13 cellular contexts compared by ENCODE assay signal in genomic region chr3:132593950-132594328, GRCh38. TPM values are rescaled to one million over a fixed set of nuclear protein-coding genes. Genes with fewer than 3 reads are reported as not detected.
DNase-seq lines count a peak whose midpoint lies in the region; ATAC-seq, FAIRE-seq and TF ChIP-seq lines count a peak whose summit lies in the region.
"Had no signal": no experiment of that assay in that cellular context is flagged by ENCODE, and none has a peak within 500 bp of the region (broad histone marks: within the 10 kb centered on the region; RNA-seq: fewer than 3 reads in every experiment).

No MANE protein-coding gene starts in this region.

- no peak overlapping the region for H3K4me3 ChIP-seq in keratinocyte (ENCODE audit: control insufficient read depth in 2 of 3, extremely low read depth in 1 of 3, insufficient read depth in 2 of 3, low read depth in 1 of 3, low read length in 3 of 3)
- H3K4me3 ChIP-seq: SK-N-MC had no signal

- peak overlapping the region; percentile 56 for H3K4me2 ChIP-seq in keratinocyte (ENCODE audit: control insufficient read depth, extremely low read depth, insufficient read depth, low read depth, low read length)

- H3K36me3 ChIP-seq in keratinocyte (ENCODE audit: control insufficient read depth in 2 of 2, extremely low read depth in 1 of 2, insufficient read depth in 2 of 2, low read length in 2 of 2): peaks cover 0 to 3% of the 10 kb centered on the region in 2 experiments

- no peaks in the 10 kb centered on the region for H4K20me1 ChIP-seq in keratinocyte (ENCODE audit: control insufficient read depth, extremely low read depth, insufficient read depth, low read length)

- no peaks in the 10 kb centered on the region for H3K79me2 ChIP-seq in keratinocyte (ENCODE audit: control insufficient read depth, insufficient read depth, low read length)

- dilution Hi-C loops in keratinocyte (cut with MboI; ENCODE audit: extremely low pct_ligation_motif_present, low sequenced_read_pairs): no loop called here

- DNase-seq in ACHN (peak; percentile 49), LHCN-M2 (ENCODE audit: low read depth) (peak; percentile 79), brain pericyte (ENCODE audit: low read depth, low spot score) (peak; percentile 16), keratinocyte (ENCODE audit: low read depth, low spot score) (no peak), substantia nigra (lab: John Stamatoyannopoulos, UW) (no peak), NCI-H2029 treated with DMSO at 0.1 percent for 48 hours (lab: John Stamatoyannopoulos, UW) (no peak)
- DNase-seq in activated naive CD4-positive, alpha-beta T cell treated with Interleukin-2 at 50 U/mL for 16 hours: no peak
- DNase-seq: activated CD4-positive, alpha-beta T cell treated with anti-CD3 and anti-CD28 coated beads for 48 hours; activated effector memory CD4-positive, alpha-beta T cell treated with anti-CD3 and anti-CD28 coated beads, Interleukin-2, amount 50 U/mL, for 16 hours; H7; islet precursor cell had no signal

- H3K9ac ChIP-seq in keratinocyte (ENCODE audit: control insufficient read depth, extremely low read depth, insufficient read depth, low read length): peak overlapping the region; percentile 43

- H3K27ac ChIP-seq in keratinocyte (ENCODE audit: control insufficient read depth, insufficient read depth, low read length) (peak overlapping the region; percentile 88), substantia nigra (ENCODE audit: low read depth, low read length, poor library complexity, severe bottlenecking) (no peak overlapping the region)
- H3K27ac ChIP-seq: SK-N-MC had no signal

- H3K4me1 ChIP-seq in keratinocyte (ENCODE audit: control insufficient read depth, extremely low read depth, insufficient read depth, low read length): peaks cover 30% of the 10 kb centered on the region

- no peak for TF ChIP-seq CTCF in keratinocyte (optimal IDR thresholded peaks at IDR 0.05 in 1 of 3, IDR thresholded peaks at IDR 0.05 in 1 of 3, conservative IDR thresholded peaks at IDR 0.05 in 1 of 3; ENCODE audit: extremely low read depth in 1 of 3, insufficient read depth in 2 of 3, low read length in 3 of 3)

- no peak for ATAC-seq in GM19467 (IDR thresholded peaks at IDR 0.05; ENCODE audit: unreplicated experiment)

- H2AFZ ChIP-seq in keratinocyte (ENCODE audit: control insufficient read depth, low read length): peak overlapping the region; percentile 76

- no peaks in the 10 kb centered on the region for H3K9me1 ChIP-seq in keratinocyte (ENCODE audit: control insufficient read depth, extremely low read depth, insufficient read depth, low read length)

- in situ Hi-C loops in ACHN (cut with HindIII; ENCODE audit: low pct_ligation_motif_present, low pct_unique_long_range_greater_than_20kb, low sequenced_read_pairs): no loop called here

- no peaks in the 10 kb centered on the region for H3K9me3 ChIP-seq in keratinocyte (ENCODE audit: control insufficient read depth, low read depth, low read length)

- no peaks in the 10 kb centered on the region for H3K27me3 ChIP-seq in keratinocyte (ENCODE audit: control insufficient read depth, extremely low read depth, insufficient read depth, low read length)

- FAIRE-seq in keratinocyte (lab: Jason Lieb, UNC): peak; percentile 95

RNA-seq across cellular contexts. Expression of gene ACKR4, which starts 3.1 kb away (rescaled TPM):
- total RNA-seq in LHCN-M2 (2014; rRNA removed): not detected in 2 replicates
- polyA plus RNA-seq in LHCN-M2 (2012): 0.12 TPM
- 0.14 to 0.67 TPM (median 0.57 TPM) in 3 replicates for polyA plus RNA-seq in keratinocyte
- 0.31 TPM for polyA plus RNA-seq in keratinocyte (2011; ENCODE audit: low read depth)
- 0.06 and 0.11 TPM in 2 replicates for polyA plus RNA-seq in keratinocyte (2011; cell fraction: cytosol; rRNA removed)
- 0.08 and 0.29 TPM in 2 replicates for polyA plus RNA-seq in keratinocyte (2011; cell fraction: nucleus; rRNA removed)
- 0.50 and 0.59 TPM in 2 replicates for polyA plus RNA-seq in keratinocyte (2012; ENCODE audit: low replicate concordance)
- 0.16 to 0.32 TPM in 2 of 3 replicates, not detected in the other for polyA minus RNA-seq in keratinocyte
- not detected for polyA minus RNA-seq in keratinocyte (2011; cell fraction: cytosol; rRNA and poly(A)+ RNA removed)
- polyA minus RNA-seq in keratinocyte (2011; cell fraction: nucleus; rRNA and poly(A)+ RNA removed): 0.47 TPM in 1 of 2 replicates, not detected in the other
- total RNA-seq: H7 had no signal

Comparison
In these comparisons a context has a peak if more than half of its experiments do, and no peak if none do; other contexts are left out.
1. DNase-seq: peak in ACHN (single experiment), LHCN-M2 (single experiment) and brain pericyte (single experiment); none in keratinocyte (single experiment), substantia nigra (0 of 49), activated naive CD4-positive, alpha-beta T cell treated with Interleukin-2 at 50 U/mL for 16 hours (single experiment) and NCI-H2029 treated with DMSO at 0.1 percent for 48 hours (single experiment).